ENCODE assay signal across 9 cellular contexts in the genomic region with DNA sequence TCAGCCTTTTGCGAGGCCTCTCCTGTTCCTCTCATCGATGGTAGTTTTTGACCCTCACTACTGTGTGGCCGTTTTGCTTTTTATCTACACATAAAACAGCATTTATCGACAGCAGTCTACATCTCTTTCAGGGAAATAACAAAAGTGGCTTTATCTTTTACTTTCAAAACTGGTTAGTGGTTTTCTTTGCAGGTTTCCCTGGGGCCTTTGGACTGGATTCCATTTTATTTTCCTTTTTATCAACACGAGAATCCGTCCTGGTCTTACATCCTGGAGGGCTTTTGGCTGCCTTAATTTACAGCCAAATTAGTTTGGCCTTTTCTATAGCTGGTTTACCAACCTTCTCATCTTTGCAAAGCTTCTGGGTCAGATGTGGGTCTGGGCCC. TPM values are rescaled to one million over a fixed set of nuclear protein-coding genes. Genes with fewer than 3 reads are reported as not detected.
A peak's percentile ranks its signal among the peaks of the same experiment; 100 is the strongest.
DNase-seq lines count a peak whose midpoint lies in the region; ATAC-seq and TF ChIP-seq lines count a peak whose summit lies in the region.
"Had no signal": no experiment of that assay in that cellular context is flagged by ENCODE, and none has a peak within 500 bp of the region (broad histone marks: within the 10 kb centered on the region; RNA-seq: fewer than 3 reads in every experiment).

No MANE protein-coding gene starts in this region.

- peak overlapping the region; percentile 58 to 100 (median 95) for H3K27ac ChIP-seq in dorsolateral prefrontal cortex
- H3K27ac ChIP-seq: SK-N-MC had no signal

- H3K4me3 Mint-ChIP-seq in CD14-positive monocyte = peak overlapping the region; percentile 88 to 95
- peak overlapping the region; percentile 95 for H3K4me3 Mint-ChIP-seq in natural killer cell treated with Interleukin-12 subunit alpha and Interleukin-12 subunit beta and Interleukin-15 and Interleukin-18, amount 100 ng/mL, for 72 hours

- DNase-seq in CD14-positive monocyte (ENCODE audit: low spot score) (no peak), LNCaP clone FGC (ENCODE audit: low read depth) (no peak), dorsolateral prefrontal cortex (no peak), GF-D8 (lab: John Stamatoyannopoulos, UW) (no peak), iPS-NIHi7 (ENCODE audit: extremely low spot score) (no peak), NCI-H345 treated with DMSO at 0.1 percent for 48 hours (lab: John Stamatoyannopoulos, UW; ENCODE audit: unreplicated experiment) (no peak)
- DNase-seq in natural killer cell treated with Interleukin-12 subunit alpha and Interleukin-12 subunit beta and Interleukin-15 and Interleukin-18, amount 100 ng/mL, for 72 hours (ENCODE audit: low spot score) = no peak

- intact Hi-C loops in CD14-positive monocyte (cut with micrococcal nuclease) = no loop called here
- intact Hi-C loops in dorsolateral prefrontal cortex (cut with DNase I) = no loop called here

- peak overlapping the region; percentile 46 to 90 (median 82) for H3K27ac Mint-ChIP-seq in CD14-positive monocyte
- peak overlapping the region; percentile 93 to 98 for H3K27ac Mint-ChIP-seq in natural killer cell treated with Interleukin-12 subunit alpha and Interleukin-12 subunit beta and Interleukin-15 and Interleukin-18, amount 100 ng/mL, for 72 hours

- H3K4me3 ChIP-seq in LNCaP clone FGC (ENCODE audit: low read depth, low read length) = peak overlapping the region; percentile 54
- peak overlapping the region; percentile 31 to 77 (median 61) for H3K4me3 ChIP-seq in dorsolateral prefrontal cortex
- H3K4me3 ChIP-seq: SK-N-MC had no signal

- H3K36me3 Mint-ChIP-seq in CD14-positive monocyte = no peaks in the 10 kb centered on the region
- no peaks in the 10 kb centered on the region for H3K36me3 Mint-ChIP-seq in natural killer cell treated with Interleukin-12 subunit alpha and Interleukin-12 subunit beta and Interleukin-15 and Interleukin-18, amount 100 ng/mL, for 72 hours

- no peaks in the 10 kb centered on the region for H3K27me3 ChIP-seq in dorsolateral prefrontal cortex

- H3K4me1 Mint-ChIP-seq in CD14-positive monocyte = peaks cover 16% of the 10 kb centered on the region
- peaks cover 12 to 16% of the 10 kb centered on the region in 2 donors for H3K4me1 Mint-ChIP-seq in natural killer cell treated with Interleukin-12 subunit alpha and Interleukin-12 subunit beta and Interleukin-15 and Interleukin-18, amount 100 ng/mL, for 72 hours (ENCODE audit: low read depth in 2 of 2)

- H3K27me3 Mint-ChIP-seq in CD14-positive monocyte (ENCODE audit: low read depth in 3 of 3) = peaks cover 0 to 1% (median 0%) of the 10 kb centered on the region in 3 donors
- H3K27me3 Mint-ChIP-seq in natural killer cell treated with Interleukin-12 subunit alpha and Interleukin-12 subunit beta and Interleukin-15 and Interleukin-18, amount 100 ng/mL, for 72 hours = peaks cover 3 to 4% of the 10 kb centered on the region in 2 donors

- no peaks in the 10 kb centered on the region for H3K9me3 Mint-ChIP-seq in CD14-positive monocyte
- no peaks in the 10 kb centered on the region for H3K9me3 Mint-ChIP-seq in natural killer cell treated with Interleukin-12 subunit alpha and Interleukin-12 subunit beta and Interleukin-15 and Interleukin-18, amount 100 ng/mL, for 72 hours

- no peak for ATAC-seq in natural killer cell treated with Interleukin-12 subunit alpha and Interleukin-12 subunit beta and Interleukin-15 and Interleukin-18, amount 100 ng/mL, for 72 hours
- no peak for ATAC-seq in HG03439 (IDR thresholded peaks at IDR 0.05; ENCODE audit: unreplicated experiment)

- TF ChIP-seq CTCF in CD14-positive monocyte (IDR thresholded peaks at IDR 0.05) = no peak
- TF ChIP-seq CTCF in LNCaP clone FGC (IDR thresholded peaks at IDR 0.05; ENCODE audit: control insufficient read depth, extremely low read depth, insufficient read depth) = no peak
- TF ChIP-seq CTCF in dorsolateral prefrontal cortex (IDR thresholded peaks at IDR 0.05 in 54 of 56, conservative IDR thresholded peaks at IDR 0.05 in 2 of 56; ENCODE audit: low read depth in 1 of 56, partially characterized antibody in 56 of 56) = no peak

RNA-seq across cellular contexts. Expression of a gene that starts 0.8 kb away (rescaled TPM):
- polyA plus RNA-seq in CD14-positive monocyte = under 1 TPM in 1 of 2 donors, not detected in 1; 0.08 TPM
- 1 to 10 TPM in 8 of 120 experiments, under 1 TPM in 26, not detected in 86; 0.31 to 1.6 (median 0.65) TPM for total RNA-seq in dorsolateral prefrontal cortex
- total RNA-seq in natural killer cell treated with Interleukin-12 subunit alpha and Interleukin-12 subunit beta and Interleukin-15 and Interleukin-18, amount 100 ng/mL, for 72 hours = not detected

RNA-seq across cellular contexts. Expression of a gene that starts 20.8 kb away (rescaled TPM):
- polyA plus RNA-seq in CD14-positive monocyte = not detected
- total RNA-seq in dorsolateral prefrontal cortex = 10 to 100 TPM in 50 of 120 experiments, 1 to 10 TPM in 69, under 1 TPM in 1; 0.72 to 31.0 (median 8.7) TPM
- not detected for total RNA-seq in natural killer cell treated with Interleukin-12 subunit alpha and Interleukin-12 subunit beta and Interleukin-15 and Interleukin-18, amount 100 ng/mL, for 72 hours
